In genomic region chr20:45235995-45236394, GRCh38 we compare ENCODE assay signal across 9 cellular contexts. TPM values are rescaled to one million over a fixed set of nuclear protein-coding genes. Genes with fewer than 3 reads are reported as not detected.
DNase-seq lines count a peak whose midpoint lies in the region; ATAC-seq and TF ChIP-seq lines count a peak whose summit lies in the region.
"Had no signal": no experiment of that assay in that cellular context is flagged by ENCODE, and none has a peak within 500 bp of the region (broad histone marks: within the 10 kb centered on the region; RNA-seq: fewer than 3 reads in every experiment).

No MANE protein-coding gene starts in this region.

- no peaks in the 10 kb centered on the region for H3K79me2 ChIP-seq in GM23338 (replicated peaks; ENCODE audit: insufficient read depth)

- no peak overlapping the region for H3K27ac ChIP-seq in GM23338 (ENCODE audit: low read depth)
- H3K27ac ChIP-seq in sigmoid colon = no peak overlapping the region
- H3K27ac ChIP-seq: ascending aorta had no signal

- WGBS in sigmoid colon, 2 donors = 78 to 85% methylated on average over 4 of the region's 4 CpGs

- H3K27ac Mint-ChIP-seq in GM23338 = no peak overlapping the region

- H3K4me2 ChIP-seq in GM23338 = no peak overlapping the region

- H3F3A ChIP-seq in GM23338 (replicated peaks; ENCODE audit: low read depth) = no peaks in the 10 kb centered on the region

- TF ChIP-seq CTCF in AG09309 (IDR thresholded peaks at IDR 0.05; ENCODE audit: control insufficient read depth, insufficient read depth, low read depth, low read length, missing control alignments) (peak; percentile 37), GM23338 (conservative IDR thresholded peaks at IDR 0.05; ENCODE audit: low read depth in 2 of 2) (peak; percentile 88 to 97), astrocyte of the cerebellum (IDR thresholded peaks at IDR 0.05; ENCODE audit: low read depth, low read length, missing control alignments) (peak; percentile 36), kidney epithelial cell (IDR thresholded peaks at IDR 0.05; ENCODE audit: insufficient read depth, low read length, poor library complexity, severe bottlenecking) (peak; percentile 45), sigmoid colon (IDR thresholded peaks at IDR 0.05) (no peak)

- in situ Hi-C loops in astrocyte of the cerebellum (cut with HindIII; ENCODE audit: low sequenced_read_pairs) = no loop called here

- no peaks in the 10 kb centered on the region for H3K36me3 Mint-ChIP-seq in GM23338 (ENCODE audit: low read depth)

- no peak for TF ChIP-seq EP300 in sigmoid colon (IDR thresholded peaks at IDR 0.05)

- TF ChIP-seq POLR2A in sigmoid colon (IDR thresholded peaks at IDR 0.05) = no peak

- ATAC-seq in GM23338 (peak; percentile 99), GM19324 (IDR thresholded peaks at IDR 0.05; ENCODE audit: low FRiP score, unreplicated experiment) (no peak), HG03354 (IDR thresholded peaks at IDR 0.05; ENCODE audit: poor library complexity, severe bottlenecking, unreplicated experiment) (no peak)

- H3K4me3 ChIP-seq in AG09309 (ENCODE audit: control insufficient read depth, low read depth, low read length) (no peak overlapping the region), GM23338 (no peak overlapping the region), astrocyte of the cerebellum (ENCODE audit: low read depth, low read length) (no peak overlapping the region), kidney epithelial cell (ENCODE audit: low read depth, low read length) (no peak overlapping the region), sigmoid colon (no peak overlapping the region)
- H3K4me3 ChIP-seq: ascending aorta had no signal

- H3K4me1 ChIP-seq in GM23338 (ENCODE audit: insufficient read depth) = no peaks in the 10 kb centered on the region
- no peaks in the 10 kb centered on the region for H3K4me1 ChIP-seq in sigmoid colon
- H3K4me1 ChIP-seq: ascending aorta had no signal

- H3K4me3 Mint-ChIP-seq in GM23338 = no peak overlapping the region

- H2AFZ ChIP-seq in GM23338 = peak overlapping the region; percentile 50; the same call in 1 of the 2 replicates

- intact Hi-C loops in sigmoid colon (cut with DNase I) = no loop called here

- peaks cover 0 to 13% (median 4%) of the 10 kb centered on the region in 4 donors for H3K9me3 ChIP-seq in sigmoid colon

- H4K20me1 ChIP-seq in GM23338 (replicated peaks; ENCODE audit: insufficient read depth) = no peaks in the 10 kb centered on the region

- no peaks in the 10 kb centered on the region for H3K27me3 ChIP-seq in GM23338 (ENCODE audit: insufficient read depth)
- H3K27me3 ChIP-seq in kidney epithelial cell (ENCODE audit: control insufficient read depth, insufficient read depth, low read length) = no peaks in the 10 kb centered on the region
- peaks cover 0 to 26% (median 7%) of the 10 kb centered on the region in 3 donors for H3K27me3 ChIP-seq in sigmoid colon
- H3K27me3 ChIP-seq: ascending aorta had no signal

- H3K36me3 ChIP-seq in GM23338 (ENCODE audit: insufficient read depth) (no peaks in the 10 kb centered on the region), kidney epithelial cell (ENCODE audit: control insufficient read depth, insufficient read depth, low read length) (no peaks in the 10 kb centered on the region), sigmoid colon (no peaks in the 10 kb centered on the region)
- H3K36me3 ChIP-seq: ascending aorta had no signal

- no peaks in the 10 kb centered on the region for H3K4me1 Mint-ChIP-seq in GM23338

- peaks cover 4% of the 10 kb centered on the region for H3K27me3 Mint-ChIP-seq in GM23338 (ENCODE audit: insufficient read depth, low read depth, poor library complexity)

- no peaks in the 10 kb centered on the region; the same call in 2 of the 3 replicates for H3K9me3 Mint-ChIP-seq in GM23338

- H3K9me2 ChIP-seq in GM23338 (ENCODE audit: insufficient read depth) = no peaks in the 10 kb centered on the region

- no peak for DNase-seq in AG09309 (ENCODE audit: low read depth)
- DNase-seq in GM23338 (ENCODE audit: low spot score) = peak; percentile 79
- DNase-seq in astrocyte of the cerebellum (ENCODE audit: low read depth) = no peak
- DNase-seq in kidney epithelial cell (ENCODE audit: low read depth) = no peak
- no peak for DNase-seq in sigmoid colon
- DNase-seq in MV-4-11 (lab: John Stamatoyannopoulos, UW) = no peak

TF ChIP-seq in GM23338, 12 proteins besides CTCF, POLR2A, EP300 and RAD21 (continues in another document):
- TF ChIP-seq ZNF114 (CRISPR knock-in tag; IDR thresholded peaks at IDR 0.05) (no peak), EZH2 (IDR thresholded peaks at IDR 0.05; ENCODE audit: low read depth, unreplicated experiment) (no peak), ETS1 (IDR thresholded peaks at IDR 0.05) (no peak), STAT1 (IDR thresholded peaks at IDR 0.05; ENCODE audit: unreplicated experiment) (no peak), POLR2AphosphoS5 (IDR thresholded peaks at IDR 0.05; ENCODE audit: low read depth) (no peak), CREB1 (CRISPR knock-in tag; IDR thresholded peaks at IDR 0.05; ENCODE audit: low read depth) (no peak), EZH2phosphoT487 (IDR thresholded peaks at IDR 0.05; ENCODE audit: unreplicated experiment) (no peak)
- TF ChIP-seq, protein P1, sequence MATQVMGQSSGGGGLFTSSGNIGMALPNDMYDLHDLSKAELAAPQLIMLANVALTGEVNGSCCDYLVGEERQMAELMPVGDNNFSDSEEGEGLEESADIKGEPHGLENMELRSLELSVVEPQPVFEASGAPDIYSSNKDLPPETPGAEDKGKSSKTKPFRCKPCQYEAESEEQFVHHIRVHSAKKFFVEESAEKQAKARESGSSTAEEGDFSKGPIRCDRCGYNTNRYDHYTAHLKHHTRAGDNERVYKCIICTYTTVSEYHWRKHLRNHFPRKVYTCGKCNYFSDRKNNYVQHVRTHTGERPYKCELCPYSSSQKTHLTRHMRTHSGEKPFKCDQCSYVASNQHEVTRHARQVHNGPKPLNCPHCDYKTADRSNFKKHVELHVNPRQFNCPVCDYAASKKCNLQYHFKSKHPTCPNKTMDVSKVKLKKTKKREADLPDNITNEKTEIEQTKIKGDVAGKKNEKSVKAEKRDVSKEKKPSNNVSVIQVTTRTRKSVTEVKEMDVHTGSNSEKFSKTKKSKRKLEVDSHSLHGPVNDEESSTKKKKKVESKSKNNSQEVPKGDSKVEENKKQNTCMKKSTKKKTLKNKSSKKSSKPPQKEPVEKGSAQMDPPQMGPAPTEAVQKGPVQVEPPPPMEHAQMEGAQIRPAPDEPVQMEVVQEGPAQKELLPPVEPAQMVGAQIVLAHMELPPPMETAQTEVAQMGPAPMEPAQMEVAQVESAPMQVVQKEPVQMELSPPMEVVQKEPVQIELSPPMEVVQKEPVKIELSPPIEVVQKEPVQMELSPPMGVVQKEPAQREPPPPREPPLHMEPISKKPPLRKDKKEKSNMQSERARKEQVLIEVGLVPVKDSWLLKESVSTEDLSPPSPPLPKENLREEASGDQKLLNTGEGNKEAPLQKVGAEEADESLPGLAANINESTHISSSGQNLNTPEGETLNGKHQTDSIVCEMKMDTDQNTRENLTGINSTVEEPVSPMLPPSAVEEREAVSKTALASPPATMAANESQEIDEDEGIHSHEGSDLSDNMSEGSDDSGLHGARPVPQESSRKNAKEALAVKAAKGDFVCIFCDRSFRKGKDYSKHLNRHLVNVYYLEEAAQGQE (IDR thresholded peaks at IDR 0.05; ENCODE audit: unreplicated experiment) = no peak

RNA-seq across cellular contexts. Expression of gene SEMG2, which starts 14.8 kb away (rescaled TPM):
- total RNA-seq in GM23338 (2014; rRNA removed; shearing (Covaris generic)) = not detected in 2 replicates
- polyA plus RNA-seq in GM23338 (2016; fragmentation: Nextera tagmentation; extraction: Ambion mirVana) = not detected in 2 replicates
- total RNA-seq in kidney epithelial cell = not detected in 2 replicates
- not detected for total RNA-seq in sigmoid colon
- polyA plus RNA-seq in sigmoid colon = not detected
- total RNA-seq: ascending aorta had no signal

RNA-seq across cellular contexts. Expression of gene SLPI, which starts 18.4 kb away (rescaled TPM):
- not detected in 2 replicates for total RNA-seq in GM23338 (2014; rRNA removed; shearing (Covaris generic))
- not detected in 2 replicates for polyA plus RNA-seq in GM23338 (2016; fragmentation: Nextera tagmentation; extraction: Ambion mirVana)
- 88.0 and 99.5 TPM in 2 replicates for total RNA-seq in kidney epithelial cell
- total RNA-seq in sigmoid colon = 10 to 100 TPM in 3 of 4 donors, 1 to 10 TPM in 1; 2.4 to 56.9 (median 20.6) TPM
- polyA plus RNA-seq in sigmoid colon = 100 to 1,000 TPM in 1 of 3 donors, 10 to 100 TPM in 2; 38.8 to 234 (median 82.3) TPM

RNA-seq across cellular contexts. Expression of gene SEMG1, which starts 29.2 kb away (rescaled TPM):
- total RNA-seq in GM23338 (2014; rRNA removed; shearing (Covaris generic)) = 3.3 and 4.0 TPM in 2 replicates
- polyA plus RNA-seq in GM23338 (2016; fragmentation: Nextera tagmentation; extraction: Ambion mirVana) (4.4 and 5.7 TPM in 2 replicates), sigmoid colon (under 1 TPM in 1 of 3 donors, not detected in 2; 0.26 TPM)
- total RNA-seq in kidney epithelial cell (not detected in 2 replicates), sigmoid colon (not detected)
- total RNA-seq: ascending aorta had no signal

Comparison
In these comparisons a context has a peak if more than half of its experiments do, and no peak if none do; other contexts are left out.
1. CTCF ChIP-seq: peak in AG09309 (single experiment), GM23338 (2 of 2), astrocyte of the cerebellum (single experiment) and kidney epithelial cell (single experiment); none in sigmoid colon (0 of 4).